In genomic region chrX:118865231-118865630, GRCh38 we compare ENCODE assay signal across 28 cellular contexts. TPM values are rescaled to one million over a fixed set of nuclear protein-coding genes. Genes with fewer than 3 reads are reported as not detected.
"Had no signal": no experiment of that assay in that cellular context is flagged by ENCODE, and none has a peak within 500 bp of the region (broad histone marks: within the 10 kb centered on the region; RNA-seq: fewer than 3 reads in every experiment).

No MANE protein-coding gene starts in this region.

- H3K4me3 Mint-ChIP-seq: immature natural killer cell; mesothelial cell of epicardium; naive thymus-derived CD4-positive, alpha-beta T cell; natural killer cell treated with Interleukin-12 subunit alpha and Interleukin-12 subunit beta and Interleukin-15 and Interleukin-18, amount 100 ng/mL, for 72 hours; stimulated activated memory B cell treated with anti-CD40 and anti-IgM and Interleukin-4, amounts not matched to agents 10 μg/mL and 1 μg/mL and 100 μg/mL, for 72 hours; stimulated activated naive CD8-positive, alpha-beta T cell treated with anti-CD3 and anti-CD28 coated beads, Interleukin-15, amount 100 ng/mL, for 72 hours; type B pancreatic cell had no signal

- ATAC-seq: left colon; left lung; lower lobe of right lung; mucosa of descending colon; naive thymus-derived CD4-positive, alpha-beta T cell; natural killer cell treated with Interleukin-12 subunit alpha and Interleukin-12 subunit beta and Interleukin-15 and Interleukin-18, amount 100 ng/mL, for 72 hours; right lobe of liver; stimulated activated memory B cell treated with anti-CD40 and anti-IgM and Interleukin-4, amounts not matched to agents 10 μg/mL and 1 μg/mL and 100 μg/mL, for 72 hours; stimulated activated naive CD8-positive, alpha-beta T cell treated with anti-CD3 and anti-CD28 coated beads, Interleukin-15, amount 100 ng/mL, for 72 hours had no signal

- H3K4me1 Mint-ChIP-seq: immature natural killer cell; naive thymus-derived CD4-positive, alpha-beta T cell; stimulated activated memory B cell treated with anti-CD40 and anti-IgM and Interleukin-4, amounts not matched to agents 10 μg/mL and 1 μg/mL and 100 μg/mL, for 72 hours; stimulated activated naive CD8-positive, alpha-beta T cell treated with anti-CD3 and anti-CD28 coated beads, Interleukin-15, amount 100 ng/mL, for 72 hours had no signal

- H3K27me3 Mint-ChIP-seq: stimulated activated naive CD8-positive, alpha-beta T cell treated with anti-CD3 and anti-CD28 coated beads, Interleukin-15, amount 100 ng/mL, for 72 hours; type B pancreatic cell had no signal

- H3K4me1 ChIP-seq: left lung, lower lobe of right lung, prostate gland, right atrium auricular region, right lobe of liver, tibial nerve, vagina had no signal

- H3K27ac Mint-ChIP-seq: immature natural killer cell; mesothelial cell of epicardium; natural killer cell treated with Interleukin-12 subunit alpha and Interleukin-12 subunit beta and Interleukin-15 and Interleukin-18, amount 100 ng/mL, for 72 hours; stimulated activated memory B cell treated with anti-CD40 and anti-IgM and Interleukin-4, amounts not matched to agents 10 μg/mL and 1 μg/mL and 100 μg/mL, for 72 hours; stimulated activated naive CD8-positive, alpha-beta T cell treated with anti-CD3 and anti-CD28 coated beads, Interleukin-15, amount 100 ng/mL, for 72 hours; type B pancreatic cell had no signal

- H3K27me3 ChIP-seq: left lung, ovary, right atrium auricular region, right lobe of liver, tibial nerve, vagina had no signal

- H3K9me3 Mint-ChIP-seq: immature natural killer cell; naive thymus-derived CD4-positive, alpha-beta T cell; natural killer cell treated with Interleukin-12 subunit alpha and Interleukin-12 subunit beta and Interleukin-15 and Interleukin-18, amount 100 ng/mL, for 72 hours; stimulated activated memory B cell treated with anti-CD40 and anti-IgM and Interleukin-4, amounts not matched to agents 10 μg/mL and 1 μg/mL and 100 μg/mL, for 72 hours; stimulated activated naive CD8-positive, alpha-beta T cell treated with anti-CD3 and anti-CD28 coated beads, Interleukin-15, amount 100 ng/mL, for 72 hours; type B pancreatic cell had no signal

- DNase-seq: immature natural killer cell; kidney; left colon; left lung; lower lobe of right lung; mammary epithelial cell; mesendoderm; mucosa of descending colon; naive thymus-derived CD4-positive, alpha-beta T cell; ovary; right lobe of liver; stimulated activated CD4-positive, alpha-beta T cell treated with anti-CD3 and anti-CD28 coated beads, Interleukin-1b, Interleukin-23, amount 100 ng/mL, for 48 hours; stimulated activated CD4-positive, alpha-beta T cell treated with anti-CD3 and anti-CD28 coated beads, Interleukin-2, amount 100 ng/mL, for 48 hours; stimulated activated CD4-positive, alpha-beta T cell treated with anti-CD3 and anti-CD28 coated beads, Interleukin-4, amount 100 ng/mL, for 4 hours; stimulated activated CD8-positive, alpha-beta memory T cell treated with anti-CD3 and anti-CD28 coated beads, Interleukin-4, amount 100 ng/mL, for 48 hours; stimulated activated naive CD4-positive, alpha-beta T cell treated with Interleukin-2 at 50 U/mL for 16 hours; stimulated activated naive CD8-positive, alpha-beta T cell treated with anti-CD3 and anti-CD28 coated beads, Interleukin-15, amount 100 ng/mL, for 72 hours had no signal

- H3K36me3 ChIP-seq: left lung, lower lobe of right lung, ovary, prostate gland, right atrium auricular region, right lobe of liver, tibial nerve, vagina had no signal

- H3K27ac ChIP-seq: left lung, lower lobe of right lung, ovary, prostate gland, right atrium auricular region, right lobe of liver, tibial nerve, vagina had no signal

- H3K4me3 ChIP-seq: left lung, lower lobe of right lung, mucosa of descending colon, ovary, prostate gland, right atrium auricular region, right lobe of liver, smooth muscle cell, tibial nerve, vagina had no signal

- H3K9me3 ChIP-seq: left lung, lower lobe of right lung, mucosa of descending colon, ovary, prostate gland, right atrium auricular region, right lobe of liver, tibial nerve, vagina had no signal

- H3K36me3 Mint-ChIP-seq: immature natural killer cell; naive thymus-derived CD4-positive, alpha-beta T cell; natural killer cell treated with Interleukin-12 subunit alpha and Interleukin-12 subunit beta and Interleukin-15 and Interleukin-18, amount 100 ng/mL, for 72 hours; stimulated activated memory B cell treated with anti-CD40 and anti-IgM and Interleukin-4, amounts not matched to agents 10 μg/mL and 1 μg/mL and 100 μg/mL, for 72 hours; type B pancreatic cell had no signal

RNA-seq across cellular contexts. Expression of gene ZCCHC12, which starts 41.6 kb away (rescaled TPM):
- total RNA-seq: kidney; liver; lower lobe of right lung; mammary epithelial cell; myocyte; natural killer cell treated with Interleukin-12 subunit alpha and Interleukin-12 subunit beta and Interleukin-15 and Interleukin-18, amount 100 ng/mL, for 72 hours; right lobe of liver; smooth muscle cell; tibial nerve had no signal
- polyA plus RNA-seq: immature natural killer cell, liver, mammary epithelial cell, smooth muscle cell had no signal
